In the genomic region with DNA sequence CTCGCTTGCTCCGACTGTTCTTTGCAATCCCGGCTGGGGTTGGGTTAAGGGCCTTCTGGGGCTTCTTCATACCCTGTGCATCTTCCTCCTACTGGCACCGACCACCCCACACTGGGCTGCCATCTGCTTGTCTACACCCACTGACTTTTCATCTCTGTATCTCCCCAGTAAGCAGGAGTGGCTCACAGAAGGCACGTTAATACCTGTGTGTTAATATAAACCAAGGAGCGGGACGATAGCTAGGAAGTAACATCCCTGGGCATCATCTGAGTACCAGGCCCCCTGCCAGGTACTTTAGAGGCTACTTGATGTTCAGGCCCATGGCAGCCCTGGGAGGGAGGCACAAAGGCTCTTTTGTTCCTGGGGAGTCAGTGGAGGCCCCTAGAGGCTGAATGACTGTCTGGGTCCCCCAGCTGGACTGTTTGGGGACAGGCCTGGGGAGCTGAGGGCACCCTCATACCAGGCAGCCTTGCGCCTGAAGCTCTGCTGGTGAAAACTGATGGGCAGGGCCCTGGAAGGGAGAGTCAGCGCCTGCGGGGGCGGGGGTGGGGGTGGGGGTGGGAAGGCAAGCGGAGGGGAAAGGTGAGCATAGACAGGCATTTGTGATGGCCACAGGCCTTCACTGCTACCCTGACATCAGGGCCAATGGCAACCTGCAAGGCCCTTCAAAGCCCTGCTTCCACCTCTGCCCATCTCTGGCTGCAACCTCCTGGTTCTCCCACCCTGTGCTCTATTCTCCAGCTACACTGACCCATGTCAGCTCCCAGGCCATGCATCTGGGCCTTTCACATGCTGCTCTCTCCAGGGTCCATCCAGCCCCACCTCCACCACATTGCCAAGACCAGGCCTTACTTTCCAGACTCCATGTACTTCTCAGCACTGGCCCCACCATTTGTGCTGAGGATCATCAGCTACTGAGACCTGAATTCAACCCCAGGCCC, we compare ENCODE assay signal across 8 cellular contexts. TPM values are rescaled to one million over a fixed set of nuclear protein-coding genes. Genes with fewer than 3 reads are reported as not detected.
DNase-seq lines count a peak whose midpoint lies in the region; ATAC-seq and TF ChIP-seq lines count a peak whose summit lies in the region.

No MANE protein-coding gene starts in this region.

- no peak for DNase-seq in NT2/D1 (ENCODE audit: low read depth, low spot score)
- DNase-seq in natural killer cell treated with Interleukin-12 subunit alpha and Interleukin-12 subunit beta and Interleukin-15 and Interleukin-18, amount 100 ng/mL, for 72 hours (ENCODE audit: low spot score) = no peak
- no peak for DNase-seq in NCI-H2196 treated with DMSO at 0.1 percent for 48 hours (lab: John Stamatoyannopoulos, UW; ENCODE audit: unreplicated experiment)
- DNase-seq in cerebellar cortex (ENCODE audit: low spot score) = no peak
- no peak for DNase-seq in DMS53 (lab: John Stamatoyannopoulos, UW)

- no peaks in the 10 kb centered on the region for H3K9me3 ChIP-seq in NT2/D1 (ENCODE audit: insufficient read depth, low read length)

- peak overlapping the region; percentile 96 for H3K27ac Mint-ChIP-seq in dendritic cell treated with granulocyte-macrophage colony-stimulating factor and Interleukin-4, amounts not matched to agents 40 ng/mL and 50 ng/mL, for 4 days
- peak overlapping the region; percentile 86 for H3K27ac Mint-ChIP-seq in natural killer cell treated with Interleukin-12 subunit alpha and Interleukin-12 subunit beta and Interleukin-15 and Interleukin-18, amount 100 ng/mL, for 72 hours

- peaks cover 4% of the 10 kb centered on the region for H3K36me3 Mint-ChIP-seq in dendritic cell treated with granulocyte-macrophage colony-stimulating factor and Interleukin-4, amounts not matched to agents 40 ng/mL and 50 ng/mL, for 4 days (ENCODE audit: low read depth)
- H3K36me3 Mint-ChIP-seq in natural killer cell treated with Interleukin-12 subunit alpha and Interleukin-12 subunit beta and Interleukin-15 and Interleukin-18, amount 100 ng/mL, for 72 hours = no peaks in the 10 kb centered on the region

- H3K36me3 ChIP-seq in NT2/D1 (ENCODE audit: insufficient read depth, insufficient read length, low read length) = no peaks in the 10 kb centered on the region

- no peak for ATAC-seq in natural killer cell treated with Interleukin-12 subunit alpha and Interleukin-12 subunit beta and Interleukin-15 and Interleukin-18, amount 100 ng/mL, for 72 hours
- no peak for ATAC-seq in HG03432 (IDR thresholded peaks at IDR 0.05; ENCODE audit: unreplicated experiment)

- H3K9me3 Mint-ChIP-seq in dendritic cell treated with granulocyte-macrophage colony-stimulating factor and Interleukin-4, amounts not matched to agents 40 ng/mL and 50 ng/mL, for 4 days = no peaks in the 10 kb centered on the region
- no peaks in the 10 kb centered on the region for H3K9me3 Mint-ChIP-seq in natural killer cell treated with Interleukin-12 subunit alpha and Interleukin-12 subunit beta and Interleukin-15 and Interleukin-18, amount 100 ng/mL, for 72 hours

- H3K9ac ChIP-seq in NT2/D1 (ENCODE audit: insufficient read length, low read depth) = peak overlapping the region; percentile 67

- H3K4me3 Mint-ChIP-seq in dendritic cell treated with granulocyte-macrophage colony-stimulating factor and Interleukin-4, amounts not matched to agents 40 ng/mL and 50 ng/mL, for 4 days = peak overlapping the region; percentile 82
- peak overlapping the region; percentile 76 for H3K4me3 Mint-ChIP-seq in natural killer cell treated with Interleukin-12 subunit alpha and Interleukin-12 subunit beta and Interleukin-15 and Interleukin-18, amount 100 ng/mL, for 72 hours

- peak; percentile 25; the same call in 1 of the 2 replicates for TF ChIP-seq CTCF in GM12875 (IDR thresholded peaks at IDR 0.05; ENCODE audit: borderline replicate concordance, insufficient read depth, low read depth, low read length)

- peaks cover 5% of the 10 kb centered on the region for H3K4me1 ChIP-seq in NT2/D1 (ENCODE audit: insufficient read depth, insufficient read length)

- H3K4me3 ChIP-seq in GM12875 (ENCODE audit: low read depth, low read length) (peak overlapping the region; percentile 33), NT2/D1 (ENCODE audit: insufficient read length, low read depth) (no peak overlapping the region)

- intact Hi-C loops in dendritic cell treated with granulocyte-macrophage colony-stimulating factor and Interleukin-4, amounts not matched to agents 40 ng/mL and 50 ng/mL, for 4 days (cut with micrococcal nuclease) = loop anchor here (1.0 to 5.0 kb wide), 6 partner anchors 21 to 211 kb away; a partner anchor contains a TSS

- H3K27me3 Mint-ChIP-seq in dendritic cell treated with granulocyte-macrophage colony-stimulating factor and Interleukin-4, amounts not matched to agents 40 ng/mL and 50 ng/mL, for 4 days = no peaks in the 10 kb centered on the region
- H3K27me3 Mint-ChIP-seq in natural killer cell treated with Interleukin-12 subunit alpha and Interleukin-12 subunit beta and Interleukin-15 and Interleukin-18, amount 100 ng/mL, for 72 hours = no peaks in the 10 kb centered on the region

- H3K4me1 Mint-ChIP-seq in dendritic cell treated with granulocyte-macrophage colony-stimulating factor and Interleukin-4, amounts not matched to agents 40 ng/mL and 50 ng/mL, for 4 days (ENCODE audit: low read depth) = peaks cover 20% of the 10 kb centered on the region
- H3K4me1 Mint-ChIP-seq in natural killer cell treated with Interleukin-12 subunit alpha and Interleukin-12 subunit beta and Interleukin-15 and Interleukin-18, amount 100 ng/mL, for 72 hours (ENCODE audit: low read depth in 2 of 2) = peaks cover 6 to 8% of the 10 kb centered on the region in 2 donors

- H3K27me3 ChIP-seq in NT2/D1 (ENCODE audit: insufficient read depth, insufficient read length) = no peaks in the 10 kb centered on the region

RNA-seq across cellular contexts. Expression of a gene that starts 34.2 kb away (rescaled TPM):
- total RNA-seq in natural killer cell treated with Interleukin-12 subunit alpha and Interleukin-12 subunit beta and Interleukin-15 and Interleukin-18, amount 100 ng/mL, for 72 hours = under 1 TPM in 1 of 2 donors, not detected in 1; 0.33 TPM

RNA-seq across cellular contexts. Expression of a gene that starts 45.3 kb away (rescaled TPM):
- total RNA-seq in natural killer cell treated with Interleukin-12 subunit alpha and Interleukin-12 subunit beta and Interleukin-15 and Interleukin-18, amount 100 ng/mL, for 72 hours = 10 to 100 TPM; 59.7 to 75.7 TPM
